Comparison of ENCODE assay signal across 1 cellular context in the genomic region with DNA sequence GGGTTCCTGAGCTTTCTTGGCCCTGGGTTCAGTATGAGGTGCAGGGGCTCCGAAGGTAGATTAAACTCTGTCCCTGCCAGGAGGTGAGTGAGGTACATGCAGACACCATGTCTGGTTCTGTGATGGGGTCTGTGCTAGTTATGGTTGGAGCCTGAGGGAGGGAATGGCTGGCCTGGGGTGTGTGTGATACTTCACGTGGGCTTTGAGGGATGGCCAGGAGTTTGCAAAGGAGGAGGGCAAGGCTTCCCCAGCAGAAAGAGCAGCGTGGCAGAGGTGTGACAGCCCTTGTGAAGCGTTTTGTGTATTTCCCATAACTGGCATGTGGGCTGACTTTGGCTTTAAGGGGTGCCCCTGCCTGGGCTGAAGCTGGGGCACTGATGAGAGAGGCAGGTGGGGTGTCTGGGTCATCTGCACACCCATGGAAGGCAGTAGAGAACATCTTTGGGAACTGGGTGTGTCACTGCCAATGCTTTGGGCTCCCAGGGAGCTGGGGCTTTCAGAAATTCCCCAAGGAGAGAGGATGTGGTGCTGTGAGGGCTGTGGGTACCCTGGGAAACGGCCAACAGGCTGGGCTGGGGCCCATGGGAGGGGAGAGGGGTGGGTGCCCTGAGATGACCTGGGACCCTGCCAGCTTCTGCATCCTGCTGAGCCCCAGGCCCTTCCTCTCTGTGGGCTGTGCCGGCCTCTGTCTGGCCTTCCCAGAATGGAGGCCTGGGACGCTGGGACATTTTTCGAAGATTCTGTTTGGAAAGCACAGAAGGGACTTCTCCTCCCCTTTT.
TF ChIP-seq lines count a peak whose summit lies in the region.

No MANE protein-coding gene starts in this region.

TF ChIP-seq in IMR-90, 13 proteins besides CTCF, POLR2A, EP300 and RAD21:
- TF ChIP-seq MXI1 (IDR thresholded peaks at IDR 0.05; ENCODE audit: borderline replicate concordance, low read depth, low read length): no peak
- TF ChIP-seq, protein P1, sequence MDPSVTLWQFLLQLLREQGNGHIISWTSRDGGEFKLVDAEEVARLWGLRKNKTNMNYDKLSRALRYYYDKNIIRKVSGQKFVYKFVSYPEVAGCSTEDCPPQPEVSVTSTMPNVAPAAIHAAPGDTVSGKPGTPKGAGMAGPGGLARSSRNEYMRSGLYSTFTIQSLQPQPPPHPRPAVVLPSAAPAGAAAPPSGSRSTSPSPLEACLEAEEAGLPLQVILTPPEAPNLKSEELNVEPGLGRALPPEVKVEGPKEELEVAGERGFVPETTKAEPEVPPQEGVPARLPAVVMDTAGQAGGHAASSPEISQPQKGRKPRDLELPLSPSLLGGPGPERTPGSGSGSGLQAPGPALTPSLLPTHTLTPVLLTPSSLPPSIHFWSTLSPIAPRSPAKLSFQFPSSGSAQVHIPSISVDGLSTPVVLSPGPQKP (IDR thresholded peaks at IDR 0.05; ENCODE audit: borderline replicate concordance, low read depth, low read length): no peak
- TF ChIP-seq RFX5 (IDR thresholded peaks at IDR 0.05; ENCODE audit: low read depth, low read length): no peak
